ENCODE assay signal across 18 cellular contexts in genomic region chr2:1770566-1771380, GRCh38. TPM values are rescaled to one million over a fixed set of nuclear protein-coding genes. Genes with fewer than 3 reads are reported as not detected.
A peak's percentile ranks its signal among the peaks of the same experiment; 100 is the strongest.
DNase-seq lines count a peak whose midpoint lies in the region; ATAC-seq and TF ChIP-seq lines count a peak whose summit lies in the region.
"Had no signal": no experiment of that assay in that cellular context is flagged by ENCODE, and none has a peak within 500 bp of the region (broad histone marks: within the 10 kb centered on the region; RNA-seq: fewer than 3 reads in every experiment).

No MANE protein-coding gene starts in this region.

- no peak overlapping the region for H3K56ac ChIP-seq in IMR-90 (ENCODE audit: extremely low read depth, insufficient read depth, low read length)

- H3K9me3 ChIP-seq in IMR-90 (ENCODE audit: control insufficient read depth, insufficient read depth, low read length) = no peaks in the 10 kb centered on the region
- no peaks in the 10 kb centered on the region for H3K9me3 ChIP-seq in endodermal cell (ENCODE audit: control insufficient read depth, low read length)
- no peaks in the 10 kb centered on the region for H3K9me3 ChIP-seq in thyroid gland
- H3K9me3 ChIP-seq: BLaER1 treated with 17β-estradiol and CSF1 and Interleukin-3, amounts not matched to agents 10 nM and 100 nM had no signal

- H2BK5ac ChIP-seq in IMR-90 (ENCODE audit: low read depth, low read length, poor library complexity, severe bottlenecking) = no peak overlapping the region

- H3K14ac ChIP-seq in IMR-90 (replicated peaks; ENCODE audit: low read depth, low read length) = no peak overlapping the region

- H3K9me3 Mint-ChIP-seq in endodermal cell (no peaks in the 10 kb centered on the region), nephron progenitor cell (no peaks in the 10 kb centered on the region), type B pancreatic cell (no peaks in the 10 kb centered on the region)

- no peak overlapping the region for H3K27ac ChIP-seq in IMR-90 (ENCODE audit: insufficient read depth, low read length)
- no peak overlapping the region for H3K27ac ChIP-seq in endodermal cell (ENCODE audit: low read depth, low read length)
- H3K27ac ChIP-seq in thyroid gland = no peak overlapping the region
- H3K27ac ChIP-seq: BLaER1 treated with 17β-estradiol and CSF1 and Interleukin-3, amounts not matched to agents 10 nM and 100 nM had no signal

- H3K4me1 ChIP-seq in IMR-90 (ENCODE audit: control insufficient read depth, insufficient read depth, low read length) (no peaks in the 10 kb centered on the region), endodermal cell (ENCODE audit: control insufficient read depth, insufficient read depth, low read length) (no peaks in the 10 kb centered on the region), thyroid gland (peaks cover 0 to 4% of the 10 kb centered on the region in 2 donors)

- H3K36me3 ChIP-seq in IMR-90 (ENCODE audit: control insufficient read depth, insufficient read depth, low read length) (no peaks in the 10 kb centered on the region), endodermal cell (ENCODE audit: control insufficient read depth, insufficient read depth, low read length) (no peaks in the 10 kb centered on the region), thyroid gland (no peaks in the 10 kb centered on the region)
- H3K36me3 ChIP-seq: BLaER1 treated with 17β-estradiol and CSF1 and Interleukin-3, amounts not matched to agents 10 nM and 100 nM had no signal

- H2AK5ac ChIP-seq in IMR-90 (ENCODE audit: low read depth, low read length) = peak overlapping the region; percentile 69

- BruUV-seq in IMR-90 (replicated peaks; lab: Mats Ljungman, UMichigan) = no TSS peak

- TF ChIP-seq CTCF in IMR-90 (conservative IDR thresholded peaks at IDR 0.05; ENCODE audit: low read depth, low read length) (no peak), endodermal cell (conservative IDR thresholded peaks at IDR 0.05) (no peak), nephron progenitor cell (IDR thresholded peaks at IDR 0.05) (no peak), type B pancreatic cell (conservative IDR thresholded peaks at IDR 0.05) (no peak), thyroid gland (IDR thresholded peaks at IDR 0.05) (no peak)

- H3K79me1 ChIP-seq in IMR-90 (ENCODE audit: low read depth in 1 of 2, low read length in 2 of 2) = no peaks in the 10 kb centered on the region

- ATAC-seq in IMR-90 (ENCODE audit: low read depth) = no peak
- ATAC-seq: CD8-positive, alpha-beta T cell had no signal

- H3K4me3 Mint-ChIP-seq in endodermal cell = no peak overlapping the region
- H3K4me3 Mint-ChIP-seq in nephron progenitor cell = no peak overlapping the region
- no peak overlapping the region for H3K4me3 Mint-ChIP-seq in type B pancreatic cell
- H3K4me3 Mint-ChIP-seq: CD8-positive, alpha-beta T cell had no signal

- CTCF ChIA-PET in IMR-90 (lab: Yijun Ruan, JAX) = interaction anchor here (0.6 to 1.8 kb wide), 6 partner anchors 10 to 216 kb away, joined by 3 to 9 read pairs (median 8); no protein-coding TSS in a partner anchor

- no peak overlapping the region; the same call in 1 of the 2 replicates for H3K4ac ChIP-seq in IMR-90 (ENCODE audit: low read depth, low read length)

- H2BK15ac ChIP-seq in IMR-90 (ENCODE audit: low read depth, low read length) = 0 out of 3 replicates have a peak overlapping the region, but pooled peaks have one; percentile 48

- no peak overlapping the region for H3K4me3 ChIP-seq in IMR-90 (ENCODE audit: insufficient read depth, low read depth, low read length)
- H3K4me3 ChIP-seq in endodermal cell (ENCODE audit: low read length) = no peak overlapping the region
- no peak overlapping the region for H3K4me3 ChIP-seq in thyroid gland (replicated peaks in 1 of 3)
- H3K4me3 ChIP-seq: BLaER1 treated with 17β-estradiol and CSF1 and Interleukin-3, amounts not matched to agents 10 nM and 100 nM had no signal

- H3K23ac ChIP-seq in IMR-90 (ENCODE audit: low read depth, low read length) = no peak overlapping the region

- peak overlapping the region; percentile 6; the same call in 1 of the 2 replicates for H2BK120ac ChIP-seq in IMR-90 (ENCODE audit: low read depth, low read length)

- 93% methylated on average over 3 of the region's 23 CpGs; no CpG with 5 or more reads in 1 of the 2 experiments for WGBS in IMR-90 (ENCODE audit: extremely low coverage in 2 of 2, insufficient read length in 1 of 2), 2 experiments
- 92 to 93% methylated on average over 9 to 23 of the region's 23 CpGs for WGBS in endodermal cell (ENCODE audit: insufficient coverage in 1 of 2, insufficient read length in 1 of 2), 2 experiments
- WGBS in thyroid gland, 2 donors = 92 to 94% methylated on average over 17 to 18 of the region's 23 CpGs

- POLR2A ChIA-PET in IMR-90 (lab: Charles Lee; ENCODE audit: unreplicated experiment) = interaction anchor here (0.5 kb wide), 1 partner anchor 21 kb away, joined by 4 read pairs; no protein-coding TSS in a partner anchor

- H4K5ac ChIP-seq in IMR-90 (ENCODE audit: low read depth, low read length) = no peak overlapping the region

- DNase-seq in IMR-90 (no peak), endodermal cell (peak; percentile 41), nephron progenitor cell (no peak), type B pancreatic cell (ENCODE audit: extremely low spot score, unreplicated experiment) (peak; percentile 60), thyroid gland (no peak), Ammon's horn (ENCODE audit: low spot score) (no peak)
- DNase-seq in NK-92 treated with Interleukin-12 subunit alpha and Interleukin-12 subunit beta, amount 100 ng/mL, for 24 hours (lab: John Stamatoyannopoulos, UW) = no peak
- DNase-seq: DMS153, Kasumi-1, NCI-H1694, NCI-H2081, NCI-H2171, NCI-H345, NCI-H524 treated with DMSO at 0.1 percent for 48 hours, OCI-M1, Right ventricle myocardium superior had no signal

- dilution Hi-C loops in IMR-90 (cut with HindIII; ENCODE audit: low sequenced_read_pairs, unreplicated experiment) = no loop called here

- no peak overlapping the region for H3K18ac ChIP-seq in IMR-90 (ENCODE audit: low read depth, low read length)

- intact Hi-C loops in IMR-90 (cut with micrococcal nuclease) (no loop called here), thyroid gland (cut with DNase I) (loop anchor here (5.0 kb wide), 1 partner anchor 178 kb away; no protein-coding TSS in a partner anchor)

- no peak overlapping the region for H3K9ac ChIP-seq in IMR-90 (ENCODE audit: low read depth, low read length)
- no peak overlapping the region for H3K9ac ChIP-seq in endodermal cell (ENCODE audit: extremely low read depth, low read length, poor library complexity, severe bottlenecking)
- H3K9ac ChIP-seq: BLaER1 treated with 17β-estradiol and CSF1 and Interleukin-3, amounts not matched to agents 10 nM and 100 nM had no signal

- H4K8ac ChIP-seq in IMR-90 (ENCODE audit: low read depth in 2 of 2, low read length in 2 of 2) = no peak overlapping the region

- peak overlapping the region; percentile 47 for H2BK20ac ChIP-seq in IMR-90 (ENCODE audit: low read depth, low read length)

- H4K91ac ChIP-seq in IMR-90 (ENCODE audit: insufficient read depth, low read depth, low read length) = 0 out of 2 replicates have a peak overlapping the region, but pooled peaks have one; percentile 16

- in situ Hi-C loops in IMR-90 (cut with MboI; ENCODE audit: low sequenced_read_pairs) = loop anchor here (25.0 kb wide), 1 partner anchor 183 kb away; no protein-coding TSS in a partner anchor

- peak overlapping the region; percentile 36 for H2AFZ ChIP-seq in IMR-90 (replicated peaks; ENCODE audit: low read length, poor library complexity)

- no peak overlapping the region for H3K4me2 ChIP-seq in IMR-90 (ENCODE audit: low read depth, low read length)

- TF ChIP-seq POLR2A in IMR-90 (IDR thresholded peaks at IDR 0.05; ENCODE audit: low read depth, low read length) (no peak), thyroid gland (IDR thresholded peaks at IDR 0.05) (no peak)

- no peaks in the 10 kb centered on the region for H3K4me1 Mint-ChIP-seq in endodermal cell
- H3K4me1 Mint-ChIP-seq in nephron progenitor cell = peaks cover 27% of the 10 kb centered on the region
- H3K4me1 Mint-ChIP-seq in type B pancreatic cell (ENCODE audit: unreplicated experiment) = peaks cover 12% of the 10 kb centered on the region

- peaks cover 3% of the 10 kb centered on the region; the same call in 1 of the 2 replicates for H3K27me3 ChIP-seq in IMR-90 (ENCODE audit: control insufficient read depth, insufficient read depth, low read length)
- no peaks in the 10 kb centered on the region for H3K27me3 ChIP-seq in endodermal cell (ENCODE audit: control insufficient read depth, insufficient read depth, low read length, poor library complexity, severe bottlenecking)
- no peaks in the 10 kb centered on the region for H3K27me3 ChIP-seq in thyroid gland

- H3K27me3 Mint-ChIP-seq in endodermal cell (ENCODE audit: insufficient read depth) (no peaks in the 10 kb centered on the region), nephron progenitor cell (ENCODE audit: low read depth, poor library complexity) (peaks cover 21% of the 10 kb centered on the region), type B pancreatic cell (peaks cover 11% of the 10 kb centered on the region)

- no peaks in the 10 kb centered on the region; the same call in 1 of the 2 replicates for H4K20me1 ChIP-seq in IMR-90 (ENCODE audit: insufficient read depth, low read length)
- H4K20me1 ChIP-seq: BLaER1 treated with 17β-estradiol and CSF1 and Interleukin-3, amounts not matched to agents 10 nM and 100 nM had no signal

- no peak overlapping the region for H3K27ac Mint-ChIP-seq in endodermal cell
- H3K27ac Mint-ChIP-seq in nephron progenitor cell = peak overlapping the region; percentile 75
- H3K27ac Mint-ChIP-seq in type B pancreatic cell = no peak overlapping the region
- H3K27ac Mint-ChIP-seq: CD8-positive, alpha-beta T cell had no signal

- peak overlapping the region; percentile 57 for H2AK9ac ChIP-seq in IMR-90 (replicated peaks; ENCODE audit: low read depth, low read length, poor library complexity)

- no peak for TF ChIP-seq RAD21 in IMR-90 (IDR thresholded peaks at IDR 0.05; ENCODE audit: low read length)

- H3K36me3 Mint-ChIP-seq in endodermal cell (ENCODE audit: low read depth) (no peaks in the 10 kb centered on the region), nephron progenitor cell (ENCODE audit: low read depth) (no peaks in the 10 kb centered on the region), type B pancreatic cell (no peaks in the 10 kb centered on the region)
- H3K36me3 Mint-ChIP-seq: CD8-positive, alpha-beta T cell had no signal

- no peaks in the 10 kb centered on the region for H3K9me1 ChIP-seq in IMR-90 (ENCODE audit: insufficient read depth, low read length)

TF ChIP-seq in IMR-90, 13 proteins besides CTCF, POLR2A, EP300 and RAD21 (continues in another document):
- TF ChIP-seq CEBPB (IDR thresholded peaks at IDR 0.05; ENCODE audit: low read depth, low read length) (no peak), RFX5 (IDR thresholded peaks at IDR 0.05; ENCODE audit: low read depth, low read length) (no peak)

RNA-seq across cellular contexts. Expression of gene PXDN, which starts 26.5 kb away (rescaled TPM):
- 148 and 153 TPM in 2 replicates for total RNA-seq in IMR-90 (2012; rRNA removed)
- 268 and 332 TPM in 2 replicates for polyA plus RNA-seq in IMR-90 (2012; rRNA removed)
- 300 and 432 TPM in 2 replicates for polyA plus RNA-seq in IMR-90 (2012; cell fraction: cytosol; rRNA removed)
- 369 and 399 TPM in 2 replicates for polyA plus RNA-seq in IMR-90 (2012; cell fraction: nucleus; rRNA removed; ENCODE audit: low replicate concordance)
- total RNA-seq in endodermal cell = 100 to 1,000 TPM; 212 to 247 TPM
- polyA plus RNA-seq in endodermal cell (2013, experiment 1 of 2) = 106 TPM
- 104 TPM for polyA plus RNA-seq in endodermal cell (2013, experiment 2 of 2)
- 58.4 and 150 TPM in 2 replicates for total RNA-seq in type B pancreatic cell (ENCODE audit: low replicate concordance)
- total RNA-seq in thyroid gland = 10 to 100 TPM in 3 of 4 donors, 1 to 10 TPM in 1; 6.9 to 17.3 (median 13.6) TPM

Comparison
In these comparisons a context has a peak if more than half of its experiments do, and no peak if none do; other contexts are left out.
1. DNase-seq: peak in endodermal cell (single experiment) and type B pancreatic cell (single experiment); none in IMR-90 (single experiment), nephron progenitor cell (single experiment), thyroid gland (0 of 2), Ammon's horn (single experiment) and NK-92 treated with Interleukin-12 subunit alpha and Interleukin-12 subunit beta, amount 100 ng/mL, for 24 hours (single experiment).